In the genomic region with DNA sequence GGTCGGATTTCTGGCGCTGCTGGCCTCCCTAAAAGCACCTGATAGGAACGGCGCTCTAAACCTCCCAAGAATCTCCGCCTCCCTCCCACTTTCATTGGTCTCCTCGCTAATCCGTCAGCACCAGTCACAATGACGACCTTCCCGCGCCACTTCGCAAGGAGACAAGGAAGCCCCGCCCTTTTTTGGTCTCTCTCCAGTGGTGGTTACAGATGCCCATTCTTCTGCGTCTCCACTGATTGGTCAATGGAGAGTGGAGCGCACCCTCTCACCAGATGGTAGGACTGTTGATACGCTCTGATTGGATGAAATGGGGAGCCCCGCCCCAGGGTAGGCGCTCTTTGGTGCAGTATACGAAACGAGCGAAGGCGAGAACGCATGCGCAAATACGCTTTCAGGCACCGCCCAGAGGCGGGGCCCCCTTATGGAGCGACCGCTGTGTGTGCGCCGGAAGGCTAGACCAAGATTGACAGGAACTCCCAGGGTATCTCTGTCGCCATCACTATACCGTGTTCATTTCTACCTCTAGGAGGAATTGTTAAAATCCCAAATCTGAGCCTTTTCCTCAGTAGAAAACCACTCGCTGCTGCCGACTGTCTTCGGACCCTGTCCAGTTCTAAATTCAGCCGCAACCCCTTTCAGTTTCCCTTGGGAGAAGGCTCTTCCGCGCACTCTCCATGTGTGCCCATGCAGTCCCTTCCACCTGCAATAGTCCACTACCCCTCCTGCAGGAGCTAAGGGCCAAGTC, we compare ENCODE assay signal across 8 cellular contexts. TPM values are rescaled to one million over a fixed set of nuclear protein-coding genes. Genes with fewer than 3 reads are reported as not detected.
DNase-seq lines count a peak whose midpoint lies in the region; ATAC-seq and TF ChIP-seq lines count a peak whose summit lies in the region.

No MANE protein-coding gene starts in this region.

- H3K27ac ChIP-seq in testis, result peak overlapping the region; percentile 92 to 100

- H3K4me1 ChIP-seq in testis, result peaks cover 32% of the 10 kb centered on the region

- H3K27me3 ChIP-seq in testis, result no peaks in the 10 kb centered on the region

- peak overlapping the region; percentile 88 for H3K4me3 ChIP-seq in testis

- ATAC-seq in HG02642 (IDR thresholded peaks at IDR 0.05; ENCODE audit: poor library complexity, unreplicated experiment), result peak; percentile 68
- ATAC-seq in omental fat pad (ENCODE audit: low FRiP score), result peak; percentile 91

- DNase-seq in NCI-H1105 (lab: John Stamatoyannopoulos, UW) (peak; percentile 100), SKM-1 (lab: John Stamatoyannopoulos, UW; ENCODE audit: unreplicated experiment) (peak; percentile 100), glutamatergic neuron (peak; percentile 97), omental fat pad (ENCODE audit: low spot score) (peak; percentile 96), testis (peak; percentile 100)
- DNase-seq in activated naive CD8-positive, alpha-beta T cell treated with anti-CD3 and anti-CD28 coated beads for 36 hours, result peak; percentile 97

- WGBS in testis, 2 donors, result 0% methylated on average over 25 to 38 of the region's 38 CpGs

- intact Hi-C loops in testis (cut with DNase I; ENCODE audit: low total_unique reads), result no loop called here

- peaks cover 5% of the 10 kb centered on the region for H3K27me3 Mint-ChIP-seq in activated naive CD8-positive, alpha-beta T cell treated with anti-CD3 and anti-CD28 coated beads for 36 hours
- H3K27me3 Mint-ChIP-seq in glutamatergic neuron (ENCODE audit: unreplicated experiment), result peaks cover 24% of the 10 kb centered on the region

- H3K9me3 Mint-ChIP-seq in activated naive CD8-positive, alpha-beta T cell treated with anti-CD3 and anti-CD28 coated beads for 36 hours, result no peaks in the 10 kb centered on the region
- H3K9me3 Mint-ChIP-seq in glutamatergic neuron (ENCODE audit: unreplicated experiment), result peaks cover 24% of the 10 kb centered on the region

- peak overlapping the region; percentile 100 for H3K27ac Mint-ChIP-seq in activated naive CD8-positive, alpha-beta T cell treated with anti-CD3 and anti-CD28 coated beads for 36 hours
- H3K27ac Mint-ChIP-seq in glutamatergic neuron (ENCODE audit: unreplicated experiment), result peak overlapping the region; percentile 90

- H3K4me3 Mint-ChIP-seq in activated naive CD8-positive, alpha-beta T cell treated with anti-CD3 and anti-CD28 coated beads for 36 hours, result peak overlapping the region; percentile 93
- peak overlapping the region; percentile 93 for H3K4me3 Mint-ChIP-seq in glutamatergic neuron (ENCODE audit: unreplicated experiment)

- no peaks in the 10 kb centered on the region for H3K9me3 ChIP-seq in testis

- peaks cover 51% of the 10 kb centered on the region for H3K4me1 Mint-ChIP-seq in activated naive CD8-positive, alpha-beta T cell treated with anti-CD3 and anti-CD28 coated beads for 36 hours
- peaks cover 12% of the 10 kb centered on the region for H3K4me1 Mint-ChIP-seq in glutamatergic neuron (ENCODE audit: low read depth, unreplicated experiment)

- peaks cover 43% of the 10 kb centered on the region for H3K36me3 Mint-ChIP-seq in activated naive CD8-positive, alpha-beta T cell treated with anti-CD3 and anti-CD28 coated beads for 36 hours
- no peaks in the 10 kb centered on the region for H3K36me3 Mint-ChIP-seq in glutamatergic neuron (ENCODE audit: unreplicated experiment)

- TF ChIP-seq CTCF in glutamatergic neuron (IDR thresholded peaks at IDR 0.05; ENCODE audit: partially characterized antibody, unreplicated experiment) (no peak), omental fat pad (IDR thresholded peaks at IDR 0.05) (no peak), testis (IDR thresholded peaks at IDR 0.05) (peak in 1 of 3 experiments; percentile 23)

- peaks cover 3% of the 10 kb centered on the region for H3K36me3 ChIP-seq in testis (ENCODE audit: low read depth, missing control alignments)

- peak; percentile 37 for TF ChIP-seq POLR2A in GM10847 (IDR thresholded peaks at IDR 0.05; ENCODE audit: extremely low read depth, insufficient read length)
- peak; percentile 95 for TF ChIP-seq POLR2A in testis (IDR thresholded peaks at IDR 0.05)

RNA-seq across cellular contexts. Expression of gene HNRNPL, which starts 0.6 kb away (rescaled TPM):
- total RNA-seq in activated naive CD8-positive, alpha-beta T cell treated with anti-CD3 and anti-CD28 coated beads for 36 hours, result 100 to 1,000 TPM; 723 to 728 TPM
- total RNA-seq in glutamatergic neuron (ENCODE audit: unreplicated experiment) (371 TPM), omental fat pad (100 to 1,000 TPM; 138 to 180 (median 169) TPM), testis (100 to 1,000 TPM; 216 to 249 TPM)
- 307 TPM for polyA plus RNA-seq in testis (ENCODE audit: insufficient read depth, low read depth, low replicate concordance)

RNA-seq across cellular contexts. Expression of gene ECH1, which starts 18.8 kb away (rescaled TPM):
- 100 to 1,000 TPM; 103 to 107 TPM for total RNA-seq in activated naive CD8-positive, alpha-beta T cell treated with anti-CD3 and anti-CD28 coated beads for 36 hours
- total RNA-seq in glutamatergic neuron (ENCODE audit: unreplicated experiment), result 77.8 TPM
- 100 to 1,000 TPM; 101 to 145 (median 128) TPM for total RNA-seq in omental fat pad
- total RNA-seq in testis, result 100 to 1,000 TPM; 176 to 193 TPM
- 217 TPM for polyA plus RNA-seq in testis (ENCODE audit: insufficient read depth, low read depth, low replicate concordance)

RNA-seq across cellular contexts. Expression of gene RINL, which starts 27.7 kb away (rescaled TPM):
- total RNA-seq in activated naive CD8-positive, alpha-beta T cell treated with anti-CD3 and anti-CD28 coated beads for 36 hours, result 10 to 100 TPM; 74.0 to 75.0 TPM
- total RNA-seq in glutamatergic neuron (ENCODE audit: unreplicated experiment), result 2.7 TPM
- total RNA-seq in omental fat pad, result 10 to 100 TPM in 1 of 4 donors, 1 to 10 TPM in 3; 5.3 to 10.4 (median 7.1) TPM
- total RNA-seq in testis, result 1 to 10 TPM; 3.0 to 5.2 TPM
- 2.6 TPM for polyA plus RNA-seq in testis (ENCODE audit: insufficient read depth, low read depth, low replicate concordance)

RNA-seq across cellular contexts. Expression of gene LGALS4, which starts 37.7 kb away (rescaled TPM):
- total RNA-seq in activated naive CD8-positive, alpha-beta T cell treated with anti-CD3 and anti-CD28 coated beads for 36 hours, result under 1 TPM; 0.33 to 0.56 TPM
- total RNA-seq in glutamatergic neuron (ENCODE audit: unreplicated experiment) (not detected), omental fat pad (1 to 10 TPM in 1 of 4 donors, under 1 TPM in 1, not detected in 2; 0.46 to 1.6 TPM), testis (1 to 10 TPM; 1.6 to 1.9 TPM)
- polyA plus RNA-seq in testis (ENCODE audit: insufficient read depth, low read depth, low replicate concordance), result 1.6 TPM

RNA-seq across cellular contexts. Expression of gene SIRT2, which starts 49.0 kb away (rescaled TPM):
- 10 to 100 TPM; 19.4 to 21.2 TPM for total RNA-seq in activated naive CD8-positive, alpha-beta T cell treated with anti-CD3 and anti-CD28 coated beads for 36 hours
- 91.3 TPM for total RNA-seq in glutamatergic neuron (ENCODE audit: unreplicated experiment)
- total RNA-seq in omental fat pad, result 100 to 1,000 TPM in 1 of 4 donors, 10 to 100 TPM in 3; 59.6 to 115 (median 74.5) TPM
- 100 to 1,000 TPM in 1 of 2 donors, 10 to 100 TPM in 1; 95.3 to 107 TPM for total RNA-seq in testis
- 89.1 TPM for polyA plus RNA-seq in testis (ENCODE audit: insufficient read depth, low read depth, low replicate concordance)

Comparison
In these comparisons a context has a peak if more than half of its experiments do, and no peak if none do; other contexts are left out.
1. Peak in every context shown above with its lines: DNase-seq, ATAC-seq, H3K4me3 ChIP-seq and H3K27ac ChIP-seq.
2. RNA of gene RINL, which starts 27.7 kb away (total RNA-seq): 74.0 to 75.0 TPM in activated naive CD8-positive, alpha-beta T cell treated with anti-CD3 and anti-CD28 coated beads for 36 hours; 5.3 to 10.4 TPM in omental fat pad, 3.0 to 5.2 TPM in testis and 2.7 TPM in glutamatergic neuron (single experiment); every median in the first group is over 4 times any median in the second.